15 cellular contexts compared by ENCODE assay signal in the genomic region with DNA sequence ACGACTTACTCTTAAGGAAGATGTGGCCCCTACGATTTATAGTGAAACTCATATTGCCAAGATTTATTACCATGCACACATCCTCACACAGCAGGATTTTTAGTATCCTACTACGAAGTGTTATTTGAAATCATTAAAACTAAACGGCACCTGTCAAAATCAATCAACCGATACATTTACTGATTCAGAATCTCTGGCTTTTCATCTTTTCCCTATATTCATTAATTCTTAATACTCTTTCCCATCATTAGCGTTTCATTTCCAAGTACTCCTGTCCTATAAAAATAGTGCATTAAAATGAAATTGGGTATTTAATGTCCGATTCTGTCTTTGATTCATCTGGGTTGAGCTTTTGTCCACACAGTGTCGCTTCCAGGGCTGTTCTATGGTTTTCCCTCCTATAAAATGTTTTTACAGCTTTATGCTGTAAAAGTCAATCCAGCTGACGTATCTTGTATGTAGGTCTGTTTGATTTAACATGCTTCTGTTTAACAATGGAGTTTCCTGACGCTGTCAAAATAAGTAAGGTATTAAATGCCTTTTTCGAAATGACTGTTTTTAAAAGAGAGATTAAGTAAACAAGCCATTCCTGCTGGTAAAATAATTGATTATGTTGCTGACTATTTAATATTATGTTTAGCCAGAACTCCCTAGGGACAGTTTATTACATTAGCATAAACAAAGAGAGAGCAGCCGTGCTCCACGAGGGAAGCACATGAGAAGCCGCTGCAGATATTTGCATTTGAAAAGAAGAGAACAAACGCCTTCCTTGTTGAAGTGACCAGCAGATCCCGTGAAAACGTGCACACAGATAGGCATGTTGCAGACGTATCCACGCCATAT. TPM values are rescaled to one million over a fixed set of nuclear protein-coding genes. Genes with fewer than 3 reads are reported as not detected.
DNase-seq lines count a peak whose midpoint lies in the region; ATAC-seq, FAIRE-seq and TF ChIP-seq lines count a peak whose summit lies in the region.
"Had no signal": no experiment of that assay in that cellular context is flagged by ENCODE, and none has a peak within 500 bp of the region (broad histone marks: within the 10 kb centered on the region; RNA-seq: fewer than 3 reads in every experiment).

No MANE protein-coding gene starts in this region.

- H3K4me1 Mint-ChIP-seq in H9: peaks cover 43 to 46% of the 10 kb centered on the region in 2 experiments

- H3K9me3 ChIP-seq in H9 (ENCODE audit: control insufficient read depth, low read depth, low read length): no peaks in the 10 kb centered on the region
- H3K9me3 ChIP-seq in fibroblast of lung (ENCODE audit: control insufficient read depth, insufficient read depth, low read depth, low read length): no peaks in the 10 kb centered on the region
- H3K9me3 ChIP-seq in heart left ventricle: no peaks in the 10 kb centered on the region

- TF ChIP-seq POLR2A in heart left ventricle (IDR thresholded peaks at IDR 0.05): no peak
- no peak for TF ChIP-seq POLR2A in H54 (IDR thresholded peaks at IDR 0.05; ENCODE audit: low read depth, low read length)

- no peak overlapping the region for H3K18ac ChIP-seq in H9 (ENCODE audit: insufficient read length, low read depth, low read length)

- H3K23me2 ChIP-seq in H9 (ENCODE audit: insufficient read length, low read depth, low read length, poor library complexity, severe bottlenecking): no peaks in the 10 kb centered on the region

- H3K79me2 ChIP-seq in H9 (ENCODE audit: insufficient read depth, low read length) (no peaks in the 10 kb centered on the region), fibroblast of lung (ENCODE audit: control insufficient read depth, insufficient read depth, low read length) (no peaks in the 10 kb centered on the region)

- H3K4me3 ChIP-seq in fibroblast of lung (replicated peaks in 1 of 4; ENCODE audit: control extremely low read depth in 1 of 4, insufficient read depth in 1 of 4, low read depth in 3 of 4, low read length in 4 of 4) (peak overlapping the region in 1 of 4 experiments; percentile 26), heart left ventricle (no peak overlapping the region)

- H3K27ac Mint-ChIP-seq in H9: peak overlapping the region in 1 of 3 experiments; percentile 46; a peak in 3 of 7 replicates
- H3K27ac Mint-ChIP-seq: activated CD8-positive, alpha-beta T cell treated with anti-CD3 and anti-CD28 coated beads for 36 hours; activated naive CD4-positive, alpha-beta T cell treated with anti-CD3 and anti-CD28 coated beads, Interleukin-2, amount 10 ng/mL, durations not matched to agents 7 days and 5 days; HFFc6 had no signal

- no peak overlapping the region for H3K4ac ChIP-seq in H9 (ENCODE audit: low read depth, low read length)

- no peak for ATAC-seq in heart left ventricle
- ATAC-seq: activated CD8-positive, alpha-beta T cell treated with anti-CD3 and anti-CD28 coated beads for 36 hours; left lobe of liver had no signal

- no peaks in the 10 kb centered on the region; a peak in 1 of 7 replicates for H3K36me3 Mint-ChIP-seq in H9 (ENCODE audit: insufficient read depth in 1 of 3, low read depth in 3 of 3)
- H3K36me3 Mint-ChIP-seq: activated naive CD4-positive, alpha-beta T cell treated with anti-CD3 and anti-CD28 coated beads, Interleukin-2, amount 10 ng/mL, durations not matched to agents 7 days and 5 days had no signal

- H3K9me3 Mint-ChIP-seq in H9: no peaks in the 10 kb centered on the region; a peak in 1 of 5 replicates
- H3K9me3 Mint-ChIP-seq: activated CD8-positive, alpha-beta T cell treated with anti-CD3 and anti-CD28 coated beads for 36 hours; activated naive CD4-positive, alpha-beta T cell treated with anti-CD3 and anti-CD28 coated beads, Interleukin-2, amount 10 ng/mL, durations not matched to agents 7 days and 5 days; HFFc6 had no signal

- H4K8ac ChIP-seq in H9 (replicated peaks; ENCODE audit: insufficient read length, low read depth, low read length): no peak overlapping the region

- no peak overlapping the region for H2BK12ac ChIP-seq in H9 (ENCODE audit: insufficient read length, low read depth, low read length)

- H4K91ac ChIP-seq in H9 (ENCODE audit: insufficient read length, low read depth, low read length): no peak overlapping the region

- no peak overlapping the region for H3K9ac ChIP-seq in H9 (ENCODE audit: extremely low read depth, insufficient read length, low read length)
- no peak overlapping the region for H3K9ac ChIP-seq in fibroblast of lung (ENCODE audit: insufficient read depth, low read length)

- DNase-seq in H9: no peak
- peak; percentile 55 for DNase-seq in NCI-H774 (lab: John Stamatoyannopoulos, UW)
- peak in 1 of 2 donors; percentile 69 for DNase-seq in fibroblast of lung (ENCODE audit: low read depth in 2 of 2)
- DNase-seq in pons (ENCODE audit: low spot score): peak; percentile 65
- DNase-seq in heart left ventricle: no peak
- no peak for DNase-seq in activated CD4-positive, alpha-beta T cell treated with anti-CD3 and anti-CD28 coated beads for 1 hour
- DNase-seq in H54 (ENCODE audit: insufficient read length, low spot score): no peak
- DNase-seq: activated CD8-positive, alpha-beta T cell treated with anti-CD3 and anti-CD28 coated beads for 36 hours; activated naive CD4-positive, alpha-beta T cell treated with anti-CD3 and anti-CD28 coated beads, Interleukin-2, amount 10 ng/mL, durations not matched to agents 7 days and 5 days; HFFc6; NCI-H510A treated with DMSO at 0.1 percent for 48 hours; occipital lobe; stimulated activated CD4-positive, alpha-beta T cell treated with anti-CD3 and anti-CD28 coated beads, Interleukin-2, amount 100 ng/mL, for 24 hours; stimulated activated naive CD4-positive, alpha-beta T cell had no signal

- H3K27ac ChIP-seq in H9 (ENCODE audit: insufficient read length, low read depth, low read length) (no peak overlapping the region), fibroblast of lung (ENCODE audit: insufficient read depth, low read length) (no peak overlapping the region), heart left ventricle (no peak overlapping the region)

- H2BK5ac ChIP-seq in H9 (ENCODE audit: insufficient read length, low read length): no peak overlapping the region

- no peak overlapping the region for H3T11ph ChIP-seq in H9 (ENCODE audit: low read length)

- H3K23ac ChIP-seq in H9 (ENCODE audit: insufficient read length, low read depth, low read length): no peak overlapping the region

- H4K20me1 ChIP-seq in H9 (ENCODE audit: control insufficient read depth, insufficient read depth, insufficient read length) (no peaks in the 10 kb centered on the region), fibroblast of lung (ENCODE audit: control insufficient read depth, extremely low read depth, insufficient read depth, low read length) (no peaks in the 10 kb centered on the region)

- peak overlapping the region; percentile 36 for H3K4me2 ChIP-seq in H9 (ENCODE audit: insufficient read depth, insufficient read length, low read length)
- H3K4me2 ChIP-seq in fibroblast of lung (ENCODE audit: extremely low read depth, insufficient read depth, low read length): peak overlapping the region; percentile 13

- H2BK15ac ChIP-seq in H9 (ENCODE audit: low read depth, low read length): no peak overlapping the region

- FAIRE-seq in H54 (lab: Jason Lieb, UNC): no peak

- no peak for TF ChIP-seq CTCF in H9 (conservative IDR thresholded peaks at IDR 0.05)
- TF ChIP-seq CTCF in fibroblast of lung (conservative IDR thresholded peaks at IDR 0.05 in 1 of 2, IDR thresholded peaks at IDR 0.05 in 1 of 2; ENCODE audit: low read depth in 1 of 2, low read length in 2 of 2): no peak
- TF ChIP-seq CTCF in heart left ventricle (IDR thresholded peaks at IDR 0.05): no peak

- H2AFZ ChIP-seq in H9 (ENCODE audit: low read length): no peak overlapping the region
- H2AFZ ChIP-seq in fibroblast of lung (ENCODE audit: low read length): no peak overlapping the region

- intact Hi-C loops in heart left ventricle (cut with DNase I): no loop called here

- no peak overlapping the region for H3K14ac ChIP-seq in H9 (ENCODE audit: insufficient read depth, low read length)

- H3K4me1 ChIP-seq in H9 (ENCODE audit: insufficient read depth, low read length): peaks cover 3% of the 10 kb centered on the region
- H3K4me1 ChIP-seq in fibroblast of lung (ENCODE audit: control insufficient read depth, extremely low read depth, insufficient read depth, low read length): no peaks in the 10 kb centered on the region
- H3K4me1 ChIP-seq in heart left ventricle: peaks cover 0 to 25% (median 0%) of the 10 kb centered on the region in 12 donors

- H3K79me1 ChIP-seq in H9 (ENCODE audit: insufficient read depth, low read depth, low read length, poor library complexity, severe bottlenecking): no peaks in the 10 kb centered on the region

- no peak overlapping the region for H4K5ac ChIP-seq in H9 (ENCODE audit: insufficient read length, low read depth, low read length)

- no peaks in the 10 kb centered on the region; the same call in 1 of the 2 replicates for H3K27me3 Mint-ChIP-seq in H9 (ENCODE audit: low read depth)
- H3K27me3 Mint-ChIP-seq: activated CD8-positive, alpha-beta T cell treated with anti-CD3 and anti-CD28 coated beads for 36 hours had no signal

- H3K36me3 ChIP-seq in fibroblast of lung (ENCODE audit: control insufficient read depth, insufficient read depth, low read length) (no peaks in the 10 kb centered on the region), heart left ventricle (no peaks in the 10 kb centered on the region)

- 100% methylated on average over 1 of the region's 19 CpGs for WGBS in H9 (ENCODE audit: extremely low coverage, insufficient read length, low lambda C conversion rate)
- WGBS in heart left ventricle, 4 donors: 45 to 49% (median 47%) methylated on average over 19 of the region's 19 CpGs

- H2BK120ac ChIP-seq in H9 (ENCODE audit: low read depth, low read length, poor library complexity, severe bottlenecking): no peak overlapping the region

- peak overlapping the region; percentile 26 to 52; a peak in 4 of 5 replicates for H3K4me3 Mint-ChIP-seq in H9
- H3K4me3 Mint-ChIP-seq: activated CD8-positive, alpha-beta T cell treated with anti-CD3 and anti-CD28 coated beads for 36 hours; activated naive CD4-positive, alpha-beta T cell treated with anti-CD3 and anti-CD28 coated beads, Interleukin-2, amount 10 ng/mL, durations not matched to agents 7 days and 5 days; HFFc6 had no signal

- H2AK5ac ChIP-seq in H9 (ENCODE audit: insufficient read length, low read length): no peak overlapping the region

- H3K27me3 ChIP-seq in H9 (ENCODE audit: insufficient read depth, low read length) (no peaks in the 10 kb centered on the region), fibroblast of lung (ENCODE audit: control insufficient read depth, insufficient read depth, low read length) (no peaks in the 10 kb centered on the region), heart left ventricle (peaks cover 0 to 18% (median 0%) of the 10 kb centered on the region in 9 donors)

- no peak overlapping the region for H3K56ac ChIP-seq in H9 (ENCODE audit: insufficient read length, low read depth, low read length)

- no peak overlapping the region for H2BK20ac ChIP-seq in H9 (ENCODE audit: low read depth, low read length, poor library complexity, severe bottlenecking)

RNA-seq across cellular contexts. Expression of a gene that starts 22.3 kb away (rescaled TPM):
- total RNA-seq in H9 (2021) (5.3 and 6.7 TPM in 2 replicates), fibroblast of lung (2.5 and 2.8 TPM in 2 replicates), heart left ventricle (10 to 100 TPM in 4 of 9 donors, 1 to 10 TPM in 5; 3.7 to 25.8 (median 10.0) TPM)
- polyA plus RNA-seq in fibroblast of lung (0.52 and 1.3 TPM in 2 replicates), heart left ventricle (1 to 10 TPM; 2.6 to 9.6 TPM)
- 0.40 and 0.86 TPM in 2 replicates for polyA plus RNA-seq in fibroblast of lung (2012)
- polyA minus RNA-seq in fibroblast of lung (ENCODE audit: low replicate concordance): 0.20 and 1.5 TPM in 2 replicates

Comparison
In these comparisons a context has a peak if more than half of its experiments do, and no peak if none do; other contexts are left out.
1. DNase-seq: peak in NCI-H774 (single experiment) and pons (single experiment); none in H9 (single experiment), heart left ventricle (0 of 5), activated CD4-positive, alpha-beta T cell treated with anti-CD3 and anti-CD28 coated beads for 1 hour (single experiment) and H54 (single experiment).